In genomic region chrX:87688113-87688748, GRCh38 we compare ENCODE assay signal across 7 cellular contexts.
A peak's percentile ranks its signal among the peaks of the same experiment; 100 is the strongest.
DNase-seq lines count a peak whose midpoint lies in the region; ATAC-seq, FAIRE-seq and TF ChIP-seq lines count a peak whose summit lies in the region.
"Not testable (repeated sequence)": the region's sequence is repeated elsewhere in the genome, so short reads cannot be mapped to it uniquely, and the experiment has no call there.

No MANE protein-coding gene starts in this region.

- no CpG with 5 or more reads among the region's 5 CpGs for WGBS in H9 (ENCODE audit: extremely low coverage, insufficient read length, low lambda C conversion rate)
- 71% methylated on average over 4 of the region's 5 CpGs for WGBS in HUES64
- 59% methylated on average over 4 of the region's 5 CpGs; no CpG with 5 or more reads in 1 of the 2 experiments for WGBS in endodermal cell (ENCODE audit: insufficient coverage in 1 of 2, insufficient read length in 1 of 2), 2 experiments
- no CpG with 5 or more reads among the region's 5 CpGs for WGBS in mesendoderm (ENCODE audit: extremely low coverage, insufficient coverage, low lambda C conversion rate)
- WGBS in pancreas, 2 donors, result 73 to 74% methylated on average over 5 of the region's 5 CpGs

- H3K9me3 Mint-ChIP-seq in H9 (peaks cover 21 to 36% of the 10 kb centered on the region in 2 experiments; a peak in 4 of 5 replicates), endodermal cell (peaks cover 49% of the 10 kb centered on the region)
- not testable (repeated sequence) for H3K9me3 Mint-ChIP-seq in astrocyte (ENCODE audit: unreplicated experiment)

- not testable (repeated sequence) for H2BK120ac ChIP-seq in H9 (ENCODE audit: low read depth, low read length, poor library complexity, severe bottlenecking); mesendoderm (ENCODE audit: low read depth, low read length)

- H3K4ac ChIP-seq in H9 (ENCODE audit: low read depth, low read length); mesendoderm (ENCODE audit: low read depth, low read length): not testable (repeated sequence)

- not testable (repeated sequence) for H2AK5ac ChIP-seq in H9 (ENCODE audit: insufficient read length, low read length); mesendoderm (ENCODE audit: low read length)

- H4K20me1 ChIP-seq in H9 (ENCODE audit: control insufficient read depth, insufficient read depth, insufficient read length); astrocyte (ENCODE audit: insufficient read depth, low read length): not testable (repeated sequence)

- H3K14ac ChIP-seq in H9 (ENCODE audit: insufficient read depth, low read length), result not testable (repeated sequence)

- not testable (repeated sequence) for H2AFZ ChIP-seq in H9 (ENCODE audit: low read length); astrocyte (ENCODE audit: low read depth, low read length)

- TF ChIP-seq CTCF in H9 (conservative IDR thresholded peaks at IDR 0.05); astrocyte (IDR thresholded peaks at IDR 0.05; ENCODE audit: insufficient read depth, low read depth, low read length); endodermal cell (conservative IDR thresholded peaks at IDR 0.05); pancreas (IDR thresholded peaks at IDR 0.05): not testable (repeated sequence)

- H3T11ph ChIP-seq in H9 (ENCODE audit: low read length), result not testable (repeated sequence)

- H3K27ac ChIP-seq in H9 (ENCODE audit: insufficient read length, low read depth, low read length), result peak overlapping the region; percentile 97
- peak overlapping the region; percentile 85 for H3K27ac ChIP-seq in HUES64 (ENCODE audit: low read depth, low read length)
- not testable (repeated sequence) for H3K27ac ChIP-seq in astrocyte (ENCODE audit: low read depth, low read length); endodermal cell (ENCODE audit: low read depth, low read length); mesendoderm (ENCODE audit: low read depth, low read length); pancreas

- not testable (repeated sequence) for H3K79me1 ChIP-seq in H9 (ENCODE audit: insufficient read depth, low read depth, low read length, poor library complexity, severe bottlenecking); mesendoderm (ENCODE audit: low read length)

- H3K9ac ChIP-seq in H9 (ENCODE audit: extremely low read depth, insufficient read length, low read length); astrocyte (ENCODE audit: low read length); endodermal cell (ENCODE audit: extremely low read depth, low read length, poor library complexity, severe bottlenecking); mesendoderm (ENCODE audit: low read length): not testable (repeated sequence)
- peak overlapping the region; percentile 50; the same call in 1 of the 2 replicates for H3K9ac ChIP-seq in HUES64 (ENCODE audit: low read depth, low read length)
- H3K9ac ChIP-seq in iPS-15b (ENCODE audit: low read depth, low read length), result peak overlapping the region; percentile 87

- H2BK12ac ChIP-seq in H9 (ENCODE audit: insufficient read length, low read depth, low read length), result not testable (repeated sequence)

- not testable (repeated sequence) for H3K9me3 ChIP-seq in H9 (ENCODE audit: control insufficient read depth, low read depth, low read length); HUES64 (ENCODE audit: insufficient read depth, low read depth, low read length); astrocyte (ENCODE audit: insufficient read depth, low read depth, low read length); endodermal cell (ENCODE audit: control insufficient read depth, low read length); iPS-15b (ENCODE audit: control insufficient read depth, insufficient read depth, low read length); pancreas

- H3K36me3 Mint-ChIP-seq in H9 (ENCODE audit: insufficient read depth in 1 of 3, low read depth in 3 of 3) (peaks cover 34 to 75% (median 37%) of the 10 kb centered on the region in 3 experiments), endodermal cell (ENCODE audit: low read depth) (peaks cover 21% of the 10 kb centered on the region)
- H3K36me3 Mint-ChIP-seq in astrocyte (ENCODE audit: low read depth, unreplicated experiment), result not testable (repeated sequence)

- H4K5ac ChIP-seq in H9 (ENCODE audit: insufficient read length, low read depth, low read length); mesendoderm (ENCODE audit: low read length): not testable (repeated sequence)

- H3K18ac ChIP-seq in H9 (ENCODE audit: insufficient read length, low read depth, low read length); mesendoderm (ENCODE audit: low read length): not testable (repeated sequence)

- not testable (repeated sequence) for H3K4me1 ChIP-seq in H9 (ENCODE audit: insufficient read depth, low read length); HUES64 (ENCODE audit: insufficient read depth, low read length); astrocyte (ENCODE audit: insufficient read depth, low read length); endodermal cell (ENCODE audit: control insufficient read depth, insufficient read depth, low read length); mesendoderm (ENCODE audit: control insufficient read depth, low read depth, low read length); pancreas
- peaks cover 11% of the 10 kb centered on the region for H3K4me1 ChIP-seq in iPS-15b (ENCODE audit: control insufficient read depth, insufficient read depth, low read length)

- peak overlapping the region; percentile 87 to 98 (median 93) for H3K27ac Mint-ChIP-seq in H9
- H3K27ac Mint-ChIP-seq in astrocyte (ENCODE audit: unreplicated experiment), result not testable (repeated sequence)
- H3K27ac Mint-ChIP-seq in endodermal cell, result peak overlapping the region; percentile 71

- not testable (repeated sequence) for H4K91ac ChIP-seq in H9 (ENCODE audit: insufficient read length, low read depth, low read length)

- FAIRE-seq in astrocyte (lab: Jason Lieb, UNC) (peak; percentile 75), pancreas (lab: Jason Lieb, UNC) (peak; percentile 47)

- H3K23me2 ChIP-seq in H9 (ENCODE audit: insufficient read length, low read depth, low read length, poor library complexity, severe bottlenecking), result not testable (repeated sequence)

- not testable (repeated sequence) for H2BK15ac ChIP-seq in H9 (ENCODE audit: low read depth, low read length); mesendoderm (replicated peaks; ENCODE audit: low read depth)

- not testable (repeated sequence) for ATAC-seq in pancreas

- H2BK20ac ChIP-seq in H9 (ENCODE audit: low read depth, low read length, poor library complexity, severe bottlenecking), result not testable (repeated sequence)

- not testable (repeated sequence) for H3K4me3 ChIP-seq in HUES64 (ENCODE audit: low read length); astrocyte (ENCODE audit: insufficient read depth, low read depth, low read length); mesendoderm (ENCODE audit: low read length); pancreas
- H3K4me3 ChIP-seq in endodermal cell (ENCODE audit: low read length) (peak overlapping the region; percentile 35), iPS-15b (ENCODE audit: low read depth, low read length) (peak overlapping the region; percentile 9)

- intact Hi-C loops in pancreas (cut with DNase I), result not testable (repeated sequence)

- DNase-seq in H9, result peak; percentile 59
- not testable (repeated sequence) for DNase-seq in astrocyte (ENCODE audit: low read depth); pancreas
- DNase-seq in endodermal cell, result peak; percentile 72
- peak; percentile 71 for DNase-seq in mesendoderm

- not testable (repeated sequence) for H4K8ac ChIP-seq in H9 (replicated peaks; ENCODE audit: insufficient read length, low read depth, low read length); mesendoderm (ENCODE audit: low read depth, low read length)

- not testable (repeated sequence) for H3K4me2 ChIP-seq in H9 (ENCODE audit: insufficient read depth, insufficient read length, low read length); astrocyte (ENCODE audit: low read length); mesendoderm (ENCODE audit: low read length)

- not testable (repeated sequence) for H2BK5ac ChIP-seq in H9 (ENCODE audit: insufficient read length, low read length); mesendoderm (ENCODE audit: low read length)

- H3K27me3 ChIP-seq in H9 (ENCODE audit: insufficient read depth, low read length); HUES64 (ENCODE audit: insufficient read depth, low read length); astrocyte (ENCODE audit: insufficient read depth, low read length); endodermal cell (ENCODE audit: control insufficient read depth, insufficient read depth, low read length, poor library complexity, severe bottlenecking); iPS-15b (ENCODE audit: control insufficient read depth, insufficient read depth, low read length); mesendoderm (ENCODE audit: insufficient read depth, low read length, poor library complexity); pancreas: not testable (repeated sequence)

- H3K23ac ChIP-seq in H9 (ENCODE audit: insufficient read length, low read depth, low read length); mesendoderm (ENCODE audit: low read length): not testable (repeated sequence)

- not testable (repeated sequence) for H3K36me3 ChIP-seq in HUES64 (ENCODE audit: insufficient read depth, low read length); astrocyte (ENCODE audit: insufficient read depth, low read length); endodermal cell (ENCODE audit: control insufficient read depth, insufficient read depth, low read length); iPS-15b (ENCODE audit: control insufficient read depth, insufficient read depth, low read length); mesendoderm (ENCODE audit: control insufficient read depth, insufficient read depth, low read length); pancreas

- H3K79me2 ChIP-seq in H9 (ENCODE audit: insufficient read depth, low read length); astrocyte (ENCODE audit: insufficient read depth, low read length); mesendoderm (ENCODE audit: control insufficient read depth, insufficient read depth, low read length): not testable (repeated sequence)

- H3K4me3 Mint-ChIP-seq in H9, result peak overlapping the region in 1 of 2 experiments; percentile 28; a peak in 4 of 5 replicates
- H3K4me3 Mint-ChIP-seq in astrocyte (ENCODE audit: unreplicated experiment); endodermal cell: not testable (repeated sequence)

- H3K4me1 Mint-ChIP-seq in H9, result peaks cover 23 to 49% of the 10 kb centered on the region in 2 experiments
- H3K4me1 Mint-ChIP-seq in astrocyte (ENCODE audit: low read depth, unreplicated experiment), result not testable (repeated sequence)
- H3K4me1 Mint-ChIP-seq in endodermal cell, result peaks cover 20% of the 10 kb centered on the region

- not testable (repeated sequence) for H3K56ac ChIP-seq in H9 (ENCODE audit: insufficient read length, low read depth, low read length); mesendoderm (ENCODE audit: low read length)

- H3K27me3 Mint-ChIP-seq in H9 (ENCODE audit: low read depth); astrocyte (ENCODE audit: low read depth, unreplicated experiment); endodermal cell (ENCODE audit: insufficient read depth): not testable (repeated sequence)
